In genomic region chr4:48665555-48666186, GRCh38 we compare ENCODE assay signal across 18 cellular contexts.
DNase-seq lines count a peak whose midpoint lies in the region; ATAC-seq and TF ChIP-seq lines count a peak whose summit lies in the region.
"Had no signal": no experiment of that assay in that cellular context is flagged by ENCODE, and none has a peak within 500 bp of the region (broad histone marks: within the 10 kb centered on the region; RNA-seq: fewer than 3 reads in every experiment).

No MANE protein-coding gene starts in this region.

- peak overlapping the region; percentile 35 for H3K27ac Mint-ChIP-seq in activated naive CD8-positive, alpha-beta T cell treated with anti-CD3 and anti-CD28 coated beads for 36 hours
- H3K27ac Mint-ChIP-seq: stimulated activated naive B cell treated with anti-CD40 and anti-IgM and Interleukin-4, amounts not matched to agents 10 μg/mL and 1 μg/mL and 100 μg/mL, for 72 hours had no signal

- peaks cover 84% of the 10 kb centered on the region for H3K79me2 ChIP-seq in DND-41 (ENCODE audit: insufficient read depth, low read length)

- H3K4me1 Mint-ChIP-seq in activated naive CD8-positive, alpha-beta T cell treated with anti-CD3 and anti-CD28 coated beads for 36 hours, result peaks cover 31% of the 10 kb centered on the region

- ATAC-seq in DND-41 (ENCODE audit: insufficient read depth, low read depth) (peak; percentile 29; the same call in 1 of the 3 replicates), mucosa of descending colon (peak; percentile 74), GM19463 (IDR thresholded peaks at IDR 0.05; ENCODE audit: unreplicated experiment) (no peak)
- ATAC-seq: Panc1; stimulated activated naive B cell treated with anti-CD40 and anti-IgM and Interleukin-4, amounts not matched to agents 10 μg/mL and 1 μg/mL and 100 μg/mL, for 72 hours had no signal

- H3K4me1 ChIP-seq in DND-41 (ENCODE audit: insufficient read depth, low read length), result no peaks in the 10 kb centered on the region
- peaks cover 53% of the 10 kb centered on the region for H3K4me1 ChIP-seq in mucosa of descending colon (ENCODE audit: low read depth)
- H3K4me1 ChIP-seq: BLaER1 had no signal

- H3K9me3 Mint-ChIP-seq in activated naive CD8-positive, alpha-beta T cell treated with anti-CD3 and anti-CD28 coated beads for 36 hours, result peaks cover 11% of the 10 kb centered on the region

- H3K4me3 ChIP-seq in DND-41 (ENCODE audit: low read depth in 1 of 2, low read length in 2 of 2) (no peak overlapping the region), mucosa of descending colon (no peak overlapping the region)
- H3K4me3 ChIP-seq: BLaER1, heart right ventricle had no signal

- no peak overlapping the region for H3K27ac ChIP-seq in DND-41 (ENCODE audit: low read length)
- H3K27ac ChIP-seq: BLaER1 had no signal

- TF ChIP-seq CTCF in DND-41 (IDR thresholded peaks at IDR 0.05; ENCODE audit: borderline replicate concordance, extremely low read depth, low read length, poor library complexity, severe bottlenecking), result no peak
- TF ChIP-seq CTCF in mucosa of descending colon (IDR thresholded peaks at IDR 0.05), result no peak

- no peaks in the 10 kb centered on the region for H3K27me3 Mint-ChIP-seq in activated naive CD8-positive, alpha-beta T cell treated with anti-CD3 and anti-CD28 coated beads for 36 hours
- H3K27me3 Mint-ChIP-seq: naive B cell; stimulated activated naive B cell treated with anti-CD40 and anti-IgM and Interleukin-4, amounts not matched to agents 10 μg/mL and 1 μg/mL and 100 μg/mL, for 72 hours had no signal

- DNase-seq in DND-41 (no peak), HT1080 (ENCODE audit: low read depth) (peak; percentile 70), mucosa of descending colon (no peak), OCI-M2 (lab: John Stamatoyannopoulos, UW; ENCODE audit: unreplicated experiment) (no peak)
- DNase-seq in activated naive CD8-positive, alpha-beta T cell treated with anti-CD3 and anti-CD28 coated beads for 36 hours, result no peak
- DNase-seq in stimulated activated CD4-positive, alpha-beta T cell treated with anti-CD3 and anti-CD28 coated beads, Interleukin-15, amount 100 ng/mL, for 24 hours, result no peak
- no peak for DNase-seq in activated CD4-positive, alpha-beta T cell treated with anti-CD3 and anti-CD28 coated beads, Interleukin-2, amount 50 U/mL, for 1 hour
- DNase-seq: activated effector memory CD4-positive, alpha-beta T cell treated with anti-CD3 and anti-CD28 coated beads, Interleukin-2, amount 50 U/mL, for 16 hours; heart right ventricle; left cardiac atrium; naive B cell; NCI-H1436; NCI-H446 treated with DMSO at 0.1 percent for 48 hours; stimulated activated CD4-positive, alpha-beta T cell treated with anti-CD3 and anti-CD28 coated beads, Interleukin-4, amount 100 ng/mL, for 4 hours; stimulated activated naive B cell treated with anti-CD40 and anti-IgM and Interleukin-4, amounts not matched to agents 10 μg/mL and 1 μg/mL and 100 μg/mL, for 72 hours had no signal

- H3K4me2 ChIP-seq in DND-41 (ENCODE audit: insufficient read depth, low read length), result no peak overlapping the region
- H3K4me2 ChIP-seq: BLaER1 had no signal

- peaks cover 18% of the 10 kb centered on the region for H4K20me1 ChIP-seq in DND-41 (ENCODE audit: insufficient read depth, low read length)

- H3K36me3 Mint-ChIP-seq in activated naive CD8-positive, alpha-beta T cell treated with anti-CD3 and anti-CD28 coated beads for 36 hours, result peaks cover 30% of the 10 kb centered on the region

- no peaks in the 10 kb centered on the region for H3K27me3 ChIP-seq in DND-41 (ENCODE audit: insufficient read depth, low read length, poor library complexity)
- H3K27me3 ChIP-seq: BLaER1, heart right ventricle had no signal

- H3K4me3 Mint-ChIP-seq in activated naive CD8-positive, alpha-beta T cell treated with anti-CD3 and anti-CD28 coated beads for 36 hours, result no peak overlapping the region
- H3K4me3 Mint-ChIP-seq: naive B cell; stimulated activated naive B cell treated with anti-CD40 and anti-IgM and Interleukin-4, amounts not matched to agents 10 μg/mL and 1 μg/mL and 100 μg/mL, for 72 hours had no signal

- H2AFZ ChIP-seq in DND-41 (ENCODE audit: low read depth, low read length), result no peak overlapping the region

- H3K36me3 ChIP-seq in DND-41 (ENCODE audit: insufficient read depth, low read length), result peaks cover 4% of the 10 kb centered on the region; the same call in 1 of the 2 replicates
- no peaks in the 10 kb centered on the region for H3K36me3 ChIP-seq in mucosa of descending colon (ENCODE audit: low read depth)
- H3K36me3 ChIP-seq: heart right ventricle had no signal

- H3K9me3 ChIP-seq in DND-41 (ENCODE audit: insufficient read depth, low read length, severe bottlenecking) (no peaks in the 10 kb centered on the region), mucosa of descending colon (no peaks in the 10 kb centered on the region)

- H3K9ac ChIP-seq in DND-41 (ENCODE audit: low read depth, low read length), result no peak overlapping the region
- H3K9ac ChIP-seq: BLaER1 had no signal

- intact Hi-C loops in mucosa of descending colon (cut with DNase I, micrococcal nuclease), result no loop called here
